Comparison of ENCODE assay signal across 8 cellular contexts in genomic region chr9:128094166-128094949, GRCh38. TPM values are rescaled to one million over a fixed set of nuclear protein-coding genes. Genes with fewer than 3 reads are reported as not detected.
DNase-seq lines count a peak whose midpoint lies in the region; ATAC-seq and TF ChIP-seq lines count a peak whose summit lies in the region.

No MANE protein-coding gene starts in this region.

- H3K9me2 ChIP-seq in GM23338 (ENCODE audit: insufficient read depth), result no peaks in the 10 kb centered on the region

- peaks cover 13% of the 10 kb centered on the region; the same call in 1 of the 2 replicates for H3F3A ChIP-seq in GM23338 (replicated peaks; ENCODE audit: low read depth)

- H4K20me1 ChIP-seq in GM23338 (replicated peaks; ENCODE audit: insufficient read depth), result peaks cover 3% of the 10 kb centered on the region

- TF ChIP-seq CTCF in GM23338 (conservative IDR thresholded peaks at IDR 0.05; ENCODE audit: low read depth in 2 of 2) (no peak), LNCaP clone FGC (IDR thresholded peaks at IDR 0.05; ENCODE audit: control insufficient read depth, extremely low read depth, insufficient read depth) (no peak)

- peak; percentile 15 for ATAC-seq in GM23338

- peaks cover 12% of the 10 kb centered on the region for H3K4me1 ChIP-seq in GM23338 (ENCODE audit: insufficient read depth)

- H3K4me3 Mint-ChIP-seq in GM23338, result no peak overlapping the region

- H3K9me3 Mint-ChIP-seq in GM23338, result no peaks in the 10 kb centered on the region

- no peak overlapping the region for H3K4me2 ChIP-seq in GM23338

- no peaks in the 10 kb centered on the region; the same call in 2 of the 3 replicates for H3K36me3 Mint-ChIP-seq in GM23338 (ENCODE audit: low read depth)

- no peaks in the 10 kb centered on the region; the same call in 1 of the 2 replicates for H3K36me3 ChIP-seq in GM23338 (ENCODE audit: insufficient read depth)

- peaks cover 44% of the 10 kb centered on the region for H3K4me1 Mint-ChIP-seq in GM23338

- H3K27ac Mint-ChIP-seq in GM23338, result peak overlapping the region; percentile 93

- H2AFZ ChIP-seq in GM23338, result no peak overlapping the region

- DNase-seq in DMS53 treated with DMSO at 0.1 percent for 48 hours (lab: John Stamatoyannopoulos, UW; ENCODE audit: unreplicated experiment) (peak; percentile 93), GM23338 (ENCODE audit: low spot score) (peak; percentile 91), LNCaP clone FGC (ENCODE audit: low read depth) (peak; percentile 97), SIG-M5 treated with dmso at 0.1 percent for 504 hours (lab: John Stamatoyannopoulos, UW; ENCODE audit: unreplicated experiment) (peak; percentile 95), foreskin melanocyte (peak; percentile 90), nucleus accumbens (lab: John Stamatoyannopoulos, UW) (peak in 55 of 56 donors; percentile 27 to 96 (median 80)), substantia nigra (lab: John Stamatoyannopoulos, UW) (peak in 44 of 49 donors; percentile 21 to 93 (median 64))
- DNase-seq in activated naive CD4-positive, alpha-beta T cell treated with anti-CD3 and anti-CD28 coated beads, Interleukin-2, amount 50 U/mL, for 16 hours, result peak; percentile 81

- H3K4me3 ChIP-seq in GM23338 (no peak overlapping the region), LNCaP clone FGC (ENCODE audit: low read depth, low read length) (peak overlapping the region; percentile 1; the same call in 1 of the 2 replicates)

- peak overlapping the region; percentile 87; the same call in 1 of the 2 replicates for H3K27ac ChIP-seq in GM23338 (ENCODE audit: low read depth)
- peak overlapping the region; percentile 70 for H3K27ac ChIP-seq in substantia nigra (ENCODE audit: low read depth, low read length, poor library complexity, severe bottlenecking)

- H3K79me2 ChIP-seq in GM23338 (replicated peaks; ENCODE audit: insufficient read depth), result peaks cover 53% of the 10 kb centered on the region

- no peaks in the 10 kb centered on the region for H3K27me3 ChIP-seq in GM23338 (ENCODE audit: insufficient read depth)

- H3K27me3 Mint-ChIP-seq in GM23338 (ENCODE audit: insufficient read depth, low read depth, poor library complexity), result peaks cover 21% of the 10 kb centered on the region

TF ChIP-seq in GM23338, 12 proteins besides CTCF, POLR2A, EP300 and RAD21:
- TF ChIP-seq EZH2 (IDR thresholded peaks at IDR 0.05; ENCODE audit: low read depth, unreplicated experiment) (no peak), CREB1 (CRISPR knock-in tag; IDR thresholded peaks at IDR 0.05; ENCODE audit: low read depth) (peak; percentile 77), ZNF114 (CRISPR knock-in tag; IDR thresholded peaks at IDR 0.05) (no peak)
TF ChIP-seq in GM23338: peak in this region for 1.

RNA-seq across cellular contexts. Expression of gene SLC25A25, which starts 26.3 kb away (rescaled TPM):
- total RNA-seq in GM23338 (2014; rRNA removed; shearing (Covaris generic)), result 21.2 and 27.0 TPM in 2 replicates
- 6.1 and 7.1 TPM in 2 replicates for polyA plus RNA-seq in GM23338 (2016; fragmentation: Nextera tagmentation; extraction: Ambion mirVana)

RNA-seq across cellular contexts. Expression of gene NAIF1, which starts 27.2 kb away (rescaled TPM):
- 5.5 and 6.7 TPM in 2 replicates for total RNA-seq in GM23338 (2014; rRNA removed; shearing (Covaris generic))
- polyA plus RNA-seq in GM23338 (2016; fragmentation: Nextera tagmentation; extraction: Ambion mirVana), result 4.0 and 4.9 TPM in 2 replicates

RNA-seq across cellular contexts. Expression of gene PTGES2, which starts 33.2 kb away (rescaled TPM):
- total RNA-seq in GM23338 (2014; rRNA removed; shearing (Covaris generic)), result 108 and 124 TPM in 2 replicates
- 56.3 and 59.7 TPM in 2 replicates for polyA plus RNA-seq in GM23338 (2016; fragmentation: Nextera tagmentation; extraction: Ambion mirVana)

RNA-seq across cellular contexts. Expression of gene LCN2, which starts 54.9 kb away (rescaled TPM):
- total RNA-seq in GM23338 (2014; rRNA removed; shearing (Covaris generic)), result 0.27 TPM in 1 of 2 replicates, not detected in the other
- polyA plus RNA-seq in GM23338 (2016; fragmentation: Nextera tagmentation; extraction: Ambion mirVana), result 2.0 and 2.7 TPM in 2 replicates
